ENCODE assay signal across 19 cellular contexts in the genomic region with DNA sequence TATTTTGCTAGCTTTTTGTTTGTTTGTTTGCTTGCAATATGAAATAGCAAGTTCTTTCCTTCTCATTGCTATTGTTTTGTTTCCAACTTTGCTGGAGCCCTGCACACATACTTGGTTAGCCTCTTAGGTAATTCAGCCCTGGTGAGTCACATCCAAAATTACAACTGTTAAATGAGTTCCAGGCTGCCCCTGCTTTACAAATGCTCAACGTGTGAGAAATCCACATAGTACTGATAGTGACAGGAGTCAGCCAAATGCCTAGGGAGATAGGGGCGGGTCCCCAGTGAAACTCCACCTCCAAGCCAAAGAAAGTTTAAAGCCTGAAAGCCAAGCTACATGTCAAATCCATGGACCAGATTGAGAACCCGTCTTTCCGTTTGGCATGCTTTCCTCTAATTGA.
DNase-seq lines count a peak whose midpoint lies in the region; ATAC-seq lines count a peak whose summit lies in the region.
"Had no signal": no experiment of that assay in that cellular context is flagged by ENCODE, and none has a peak within 500 bp of the region (broad histone marks: within the 10 kb centered on the region; RNA-seq: fewer than 3 reads in every experiment).

No MANE protein-coding gene starts in this region.

- DNase-seq in GM04503 (ENCODE audit: low read depth) (peak; percentile 87), NOMO-1 treated with dmso at 0.1 percent for 144 hours (lab: John Stamatoyannopoulos, UW; ENCODE audit: unreplicated experiment) (peak; percentile 64), non-pigmented ciliary epithelial cell (ENCODE audit: low read depth) (peak; percentile 8), NCI-H1417 treated with DMSO at 0.1 percent for 48 hours (lab: John Stamatoyannopoulos, UW) (no peak), D341Med (ENCODE audit: low spot score) (no peak)
- DNase-seq in stimulated activated CD4-positive, alpha-beta T cell treated with anti-CD3 and anti-CD28 coated beads, Interleukin-1b, Interleukin-23, amount 100 ng/mL, for 48 hours: no peak
- DNase-seq: activated CD4-positive, CD25-positive, alpha-beta regulatory T cell; activated naive CD4-positive, alpha-beta T cell; CD4-positive, alpha-beta T cell; DMS79 treated with DMSO at 0.1 percent for 48 hours; KG1; naive B cell; NCI-H187; NCI-H524; substantia nigra; T-helper 1 cell had no signal

- ATAC-seq in esophagus mucosa: peak; percentile 73
- ATAC-seq in HG03175 (IDR thresholded peaks at IDR 0.05; ENCODE audit: unreplicated experiment): no peak
- ATAC-seq: Panc1 had no signal

Comparison
In these comparisons a context has a peak if more than half of its experiments do, and no peak if none do; other contexts are left out.
1. DNase-seq: peak in GM04503 (single experiment), NOMO-1 treated with dmso at 0.1 percent for 144 hours (single experiment) and non-pigmented ciliary epithelial cell (single experiment); none in NCI-H1417 treated with DMSO at 0.1 percent for 48 hours (single experiment), stimulated activated CD4-positive, alpha-beta T cell treated with anti-CD3 and anti-CD28 coated beads, Interleukin-1b, Interleukin-23, amount 100 ng/mL, for 48 hours (single experiment) and D341Med (single experiment).